In genomic region chr7:105532709-105533460, GRCh38 we compare ENCODE assay signal across 8 cellular contexts. TPM values are rescaled to one million over a fixed set of nuclear protein-coding genes. Genes with fewer than 3 reads are reported as not detected.
DNase-seq lines count a peak whose midpoint lies in the region; ATAC-seq, FAIRE-seq and TF ChIP-seq lines count a peak whose summit lies in the region.

No MANE protein-coding gene starts in this region.

- no peak for ATAC-seq in GM18502 (IDR thresholded peaks at IDR 0.05; ENCODE audit: poor library complexity, unreplicated experiment)

- peaks cover 30% of the 10 kb centered on the region for H3K79me2 ChIP-seq in OCI-LY7 (ENCODE audit: insufficient read depth, low read depth, low read length)
- peaks cover 29% of the 10 kb centered on the region for H3K79me2 ChIP-seq in endothelial cell of umbilical vein (ENCODE audit: control insufficient read depth, insufficient read depth, low read length)
- peaks cover 36% of the 10 kb centered on the region for H3K79me2 ChIP-seq in osteoblast (ENCODE audit: insufficient read depth, low read length)

- no peaks in the 10 kb centered on the region for H3K9me1 ChIP-seq in endothelial cell of umbilical vein (replicated peaks; ENCODE audit: control insufficient read depth, extremely low read depth, insufficient read depth, low read length)

- CTCF ChIA-PET in CD8-positive, alpha-beta memory T cell (lab: Charles Lee) = interaction anchor here (1.1 to 2.6 kb wide), 5 partner anchors 8 to 103 kb away, joined by 3 to 16 read pairs (median 5); no protein-coding TSS in a partner anchor
- CTCF ChIA-PET in OCI-LY7 (lab: Charles Lee; ENCODE audit: unreplicated experiment) (no interaction called here), endothelial cell of umbilical vein (lab: Charles Lee) (interaction anchor here (1.4 to 1.8 kb wide), 4 partner anchors 27 to 58 kb away, joined by 3 to 7 read pairs (median 4); partner anchors contain the start of gene EFCAB10)

- H3K4me1 Mint-ChIP-seq in CD8-positive, alpha-beta memory T cell = peaks cover 30 to 58% (median 46%) of the 10 kb centered on the region in 3 donors

- H3K27ac ChIP-seq in CD8-positive, alpha-beta memory T cell (ENCODE audit: low read depth, low read length) = peak overlapping the region; percentile 93
- H3K27ac ChIP-seq in OCI-LY7 (ENCODE audit: low read depth, low read length, poor library complexity, severe bottlenecking) (peak overlapping the region; percentile 64), endothelial cell of umbilical vein (ENCODE audit: insufficient read depth, low read depth, low read length) (peak overlapping the region; percentile 42), osteoblast (ENCODE audit: low read depth, low read length) (peak overlapping the region; percentile 83)

- H3K27me3 ChIP-seq in CD8-positive, alpha-beta memory T cell (ENCODE audit: insufficient read depth, low read length, poor library complexity, severe bottlenecking) = no peaks in the 10 kb centered on the region
- H3K27me3 ChIP-seq in endothelial cell of umbilical vein (ENCODE audit: control insufficient read depth in 2 of 2, insufficient read depth in 2 of 2, low read length in 2 of 2) (no peaks in the 10 kb centered on the region), osteoblast (ENCODE audit: insufficient read depth, low read length) (no peaks in the 10 kb centered on the region)

- H4K20me1 ChIP-seq in OCI-LY7 (ENCODE audit: insufficient read depth, low read length) (0 out of 2 replicates have a peak, but pooled peaks cover 9% of the 10 kb centered on the region), endothelial cell of umbilical vein (replicated peaks; ENCODE audit: control insufficient read depth, extremely low read depth, insufficient read depth, low read length) (no peaks in the 10 kb centered on the region), osteoblast (ENCODE audit: insufficient read depth, low read length) (peaks cover 9% of the 10 kb centered on the region)

- peaks cover 18% of the 10 kb centered on the region for H3K4me1 ChIP-seq in CD8-positive, alpha-beta memory T cell (ENCODE audit: insufficient read depth, low read length)
- H3K4me1 ChIP-seq in OCI-LY7 (ENCODE audit: insufficient read depth, low read length, poor library complexity, severe bottlenecking) = peaks cover 15% of the 10 kb centered on the region
- H3K4me1 ChIP-seq in endothelial cell of umbilical vein (ENCODE audit: control insufficient read depth, extremely low read depth, insufficient read depth, low read length) = peaks cover 11% of the 10 kb centered on the region
- H3K4me1 ChIP-seq in osteoblast (ENCODE audit: insufficient read depth, low read length) = peaks cover 17% of the 10 kb centered on the region

- TF ChIP-seq CTCF in OCI-LY7 (conservative IDR thresholded peaks at IDR 0.05; ENCODE audit: low read length) (no peak), endothelial cell of umbilical vein (IDR thresholded peaks at IDR 0.05; ENCODE audit: extremely low read depth in 1 of 2, insufficient read depth in 1 of 2, low read depth in 1 of 2, low read length in 2 of 2) (no peak), osteoblast (IDR thresholded peaks at IDR 0.05; ENCODE audit: extremely low read depth, low read depth, low read length) (no peak)

- H3K9me3 ChIP-seq in CD8-positive, alpha-beta memory T cell (ENCODE audit: low read length) = no peaks in the 10 kb centered on the region
- no peaks in the 10 kb centered on the region for H3K9me3 ChIP-seq in OCI-LY7 (ENCODE audit: low read length)
- H3K9me3 ChIP-seq in endothelial cell of umbilical vein (replicated peaks; ENCODE audit: control insufficient read depth, insufficient read depth, low read length) = no peaks in the 10 kb centered on the region
- H3K9me3 ChIP-seq in osteoblast (ENCODE audit: low read depth, low read length) = no peaks in the 10 kb centered on the region

- peak overlapping the region; percentile 93 for H3K4me3 ChIP-seq in CD8-positive, alpha-beta memory T cell (ENCODE audit: low read length)
- peak overlapping the region; percentile 80 for H3K4me3 ChIP-seq in OCI-LY7 (ENCODE audit: low read depth, low read length, poor library complexity, severe bottlenecking)
- peak overlapping the region; percentile 69 to 87 (median 70) for H3K4me3 ChIP-seq in endothelial cell of umbilical vein (replicated peaks in 1 of 3; ENCODE audit: insufficient read depth in 1 of 3, low read depth in 1 of 3, low read length in 3 of 3)
- peak overlapping the region; percentile 99 for H3K4me3 ChIP-seq in osteoblast (ENCODE audit: insufficient read depth, low read length)

- no peak for TF ChIP-seq POLR2A in endothelial cell of umbilical vein (IDR thresholded peaks at IDR 0.05; ENCODE audit: low read depth, low read length)

- peak overlapping the region; percentile 88 for H3K9ac ChIP-seq in endothelial cell of umbilical vein (replicated peaks; ENCODE audit: extremely low read depth, insufficient read depth, low read length)

- H3K27ac Mint-ChIP-seq in CD8-positive, alpha-beta memory T cell = peak overlapping the region; percentile 75 to 98 (median 96)

- intact Hi-C loops in OCI-LY7 (cut with micrococcal nuclease; ENCODE audit: unreplicated experiment) (loop anchor here (5.0 to 10.0 kb wide), 2 partner anchors 586 to 752 kb away; partner anchors contain the start of gene NAMPT), endothelial cell of umbilical vein (cut with micrococcal nuclease) (loop anchor here (2.0 kb wide), 1 partner anchor 20 kb away; no protein-coding TSS in a partner anchor)

- H3K9me3 Mint-ChIP-seq in CD8-positive, alpha-beta memory T cell = no peaks in the 10 kb centered on the region

- H3K36me3 ChIP-seq in CD8-positive, alpha-beta memory T cell (ENCODE audit: insufficient read depth, low read length) = peaks cover 4% of the 10 kb centered on the region
- H3K36me3 ChIP-seq in OCI-LY7 (ENCODE audit: insufficient read depth, low read length) (peaks cover 38% of the 10 kb centered on the region), endothelial cell of umbilical vein (ENCODE audit: control insufficient read depth in 2 of 2, extremely low read depth in 1 of 2, insufficient read depth in 2 of 2, low read length in 2 of 2) (peaks cover 0 to 5% of the 10 kb centered on the region in 2 experiments), osteoblast (ENCODE audit: insufficient read depth, low read length) (peaks cover 19% of the 10 kb centered on the region)

- BruUV-seq in OCI-LY7 (replicated peaks; lab: Mats Ljungman, UMichigan) = TSS peak; percentile 82
- BruUV-seq in endothelial cell of umbilical vein (replicated peaks; lab: Mats Ljungman, UMichigan) = no TSS peak

- H3K4me2 ChIP-seq in OCI-LY7 (ENCODE audit: low read length) = peak overlapping the region; percentile 93
- peak overlapping the region; percentile 73 for H3K4me2 ChIP-seq in endothelial cell of umbilical vein (ENCODE audit: insufficient read depth, low read length)
- H3K4me2 ChIP-seq in osteoblast (ENCODE audit: insufficient read depth, low read length) = peak overlapping the region; percentile 99

- H2AFZ ChIP-seq in OCI-LY7 (ENCODE audit: low read length) (peak overlapping the region; percentile 95; the same call in 1 of the 2 replicates), endothelial cell of umbilical vein (ENCODE audit: low read depth, low read length) (no peak overlapping the region), osteoblast (ENCODE audit: low read length) (peak overlapping the region; percentile 96)

- DNase-seq in CD8-positive, alpha-beta memory T cell = no peak
- DNase-seq in OCI-LY7 (ENCODE audit: low spot score) (no peak), endothelial cell of umbilical vein (ENCODE audit: low read depth, low spot score) (no peak), osteoblast (ENCODE audit: insufficient read length, low spot score, missing footprints) (no peak), NCI-H2196 treated with DMSO at 0.1 percent for 48 hours (lab: John Stamatoyannopoulos, UW; ENCODE audit: unreplicated experiment) (no peak), NCI-H146 (lab: John Stamatoyannopoulos, UW) (no peak), mesenteric fat pad (ENCODE audit: low spot score) (no peak)

- no peak for FAIRE-seq in endothelial cell of umbilical vein (lab: Jason Lieb, UNC)

- peaks cover 0 to 32% (median 2%) of the 10 kb centered on the region in 3 donors for H3K36me3 Mint-ChIP-seq in CD8-positive, alpha-beta memory T cell

- H3K4me3 Mint-ChIP-seq in CD8-positive, alpha-beta memory T cell = peak overlapping the region; percentile 89 to 97 (median 93)

- POLR2A ChIA-PET in CD8-positive, alpha-beta memory T cell (lab: Charles Lee) = interaction anchor here (0.6 kb wide), 1 partner anchor 12 kb away, joined by 4 read pairs; no protein-coding TSS in a partner anchor
- POLR2A ChIA-PET in OCI-LY7 (lab: Charles Lee) = interaction anchor here (0.6 to 3.1 kb wide), 5 partner anchors 11 to 1334 kb away, joined by 3 to 33 read pairs (median 3); partner anchors contain the start of gene PUS7
- POLR2A ChIA-PET in endothelial cell of umbilical vein (lab: Charles Lee) = no interaction called here

- dilution Hi-C loops in endothelial cell of umbilical vein (cut with MboI; ENCODE audit: extremely low pct_ligation_motif_present, low sequenced_read_pairs) = no loop called here

- no peaks in the 10 kb centered on the region for H3K27me3 Mint-ChIP-seq in CD8-positive, alpha-beta memory T cell

- H3K9me2 ChIP-seq in OCI-LY7 (ENCODE audit: insufficient read depth, low read length) = no peaks in the 10 kb centered on the region

RNA-seq across cellular contexts. Expression of gene RINT1, which starts 0.9 kb away (rescaled TPM):
- 10 to 100 TPM; 28.4 to 29.6 TPM for total RNA-seq in CD8-positive, alpha-beta memory T cell
- polyA plus RNA-seq in CD8-positive, alpha-beta memory T cell = 15.1 TPM
- total RNA-seq in OCI-LY7 (2014; rRNA removed; shearing (Covaris generic)) = 11.1 and 11.2 TPM in 2 replicates
- total RNA-seq in OCI-LY7 (2022) (23.9 and 27.8 TPM in 2 replicates), endothelial cell of umbilical vein (23.4 and 24.8 TPM in 2 replicates), osteoblast (16.6 and 18.0 TPM in 2 replicates), mesenteric fat pad (17.7 TPM)
- 8.9 and 10.8 TPM in 2 replicates for polyA plus RNA-seq in endothelial cell of umbilical vein
- polyA plus RNA-seq in endothelial cell of umbilical vein (2011; cell fraction: cytosol; rRNA removed) = 9.7 and 11.0 TPM in 2 replicates
- 37.1 and 47.6 TPM in 2 replicates for polyA plus RNA-seq in endothelial cell of umbilical vein (2011; cell fraction: nucleus; rRNA removed)
- polyA plus RNA-seq in endothelial cell of umbilical vein (2012) = 15.5 and 25.1 TPM in 2 replicates
- 21.7 and 22.0 TPM in 2 replicates for polyA minus RNA-seq in endothelial cell of umbilical vein
- 13.9 TPM for polyA minus RNA-seq in endothelial cell of umbilical vein (2011; cell fraction: cytosol; rRNA and poly(A)+ RNA removed)
- polyA minus RNA-seq in endothelial cell of umbilical vein (2011; cell fraction: nucleus; rRNA and poly(A)+ RNA removed) = 28.3 and 28.6 TPM in 2 replicates

RNA-seq across cellular contexts. Expression of gene PUS7, which starts 10.8 kb away (rescaled TPM):
- 10 to 100 TPM; 30.4 to 31.6 TPM for total RNA-seq in CD8-positive, alpha-beta memory T cell
- polyA plus RNA-seq in CD8-positive, alpha-beta memory T cell = 5.2 TPM
- total RNA-seq in OCI-LY7 (2014; rRNA removed; shearing (Covaris generic)) = 13.3 and 13.7 TPM in 2 replicates
- 19.2 and 19.3 TPM in 2 replicates for total RNA-seq in OCI-LY7 (2022)
- 31.2 and 33.9 TPM in 2 replicates for total RNA-seq in endothelial cell of umbilical vein
- polyA plus RNA-seq in endothelial cell of umbilical vein = 8.1 and 15.8 TPM in 2 replicates
- polyA plus RNA-seq in endothelial cell of umbilical vein (2011; cell fraction: cytosol; rRNA removed) = 12.4 and 12.9 TPM in 2 replicates
- 26.0 and 31.2 TPM in 2 replicates for polyA plus RNA-seq in endothelial cell of umbilical vein (2011; cell fraction: nucleus; rRNA removed)
- polyA plus RNA-seq in endothelial cell of umbilical vein (2012) = 15.4 and 21.4 TPM in 2 replicates
- polyA minus RNA-seq in endothelial cell of umbilical vein = 7.5 and 8.8 TPM in 2 replicates
- polyA minus RNA-seq in endothelial cell of umbilical vein (2011; cell fraction: cytosol; rRNA and poly(A)+ RNA removed) = 17.0 TPM
- 11.8 and 15.3 TPM in 2 replicates for polyA minus RNA-seq in endothelial cell of umbilical vein (2011; cell fraction: nucleus; rRNA and poly(A)+ RNA removed)
- total RNA-seq in osteoblast = 20.0 and 22.4 TPM in 2 replicates
- total RNA-seq in mesenteric fat pad = 16.9 TPM

RNA-seq across cellular contexts. Expression of gene EFCAB10, which starts 48.4 kb away (rescaled TPM):
- total RNA-seq in CD8-positive, alpha-beta memory T cell = not detected
- not detected for polyA plus RNA-seq in CD8-positive, alpha-beta memory T cell
- total RNA-seq in OCI-LY7 (2014; rRNA removed; shearing (Covaris generic)) = not detected in 2 replicates
- total RNA-seq in OCI-LY7 (2022) = not detected in 2 replicates
- not detected in 2 replicates for total RNA-seq in endothelial cell of umbilical vein
- not detected in 2 replicates for polyA plus RNA-seq in endothelial cell of umbilical vein
- not detected in 2 replicates for polyA plus RNA-seq in endothelial cell of umbilical vein (2011; cell fraction: cytosol; rRNA removed)
- not detected in 2 replicates for polyA plus RNA-seq in endothelial cell of umbilical vein (2011; cell fraction: nucleus; rRNA removed)
- polyA plus RNA-seq in endothelial cell of umbilical vein (2012) = 0.20 TPM in 1 of 2 replicates, not detected in the other
- 0.58 TPM in 1 of 2 replicates, not detected in the other for polyA minus RNA-seq in endothelial cell of umbilical vein
- polyA minus RNA-seq in endothelial cell of umbilical vein (2011; cell fraction: cytosol; rRNA and poly(A)+ RNA removed) = not detected
- not detected in 2 replicates for polyA minus RNA-seq in endothelial cell of umbilical vein (2011; cell fraction: nucleus; rRNA and poly(A)+ RNA removed)
- under 0.01 TPM in 1 of 2 replicates, not detected in the other for total RNA-seq in osteoblast
- not detected for total RNA-seq in mesenteric fat pad

Comparison
In these comparisons a context has a peak if more than half of its experiments do, and no peak if none do; other contexts are left out.
1. H3K27ac ChIP-seq: peak in every context shown above with its lines; median percentile 93 in CD8-positive, alpha-beta memory T cell; 83 in osteoblast; 64 in OCI-LY7; 42 in endothelial cell of umbilical vein.